ENCODE assay signal across 14 cellular contexts in genomic region chr1:156108057-156108456, GRCh38. TPM values are rescaled to one million over a fixed set of nuclear protein-coding genes. Genes with fewer than 3 reads are reported as not detected.
DNase-seq lines count a peak whose midpoint lies in the region; ATAC-seq and TF ChIP-seq lines count a peak whose summit lies in the region.
"Had no signal": no experiment of that assay in that cellular context is flagged by ENCODE, and none has a peak within 500 bp of the region (broad histone marks: within the 10 kb centered on the region; RNA-seq: fewer than 3 reads in every experiment).

No MANE protein-coding gene starts in this region.

- H3K4ac ChIP-seq in trophoblast cell (ENCODE audit: low read depth, low read length): no peak overlapping the region

- peak overlapping the region; percentile 48 for H4K91ac ChIP-seq in trophoblast cell (ENCODE audit: low read depth, low read length)

- H2AFZ ChIP-seq in trophoblast cell (ENCODE audit: insufficient read depth, low read length, poor library complexity): no peak overlapping the region
- no peak overlapping the region for H2AFZ ChIP-seq in OCI-LY7 (ENCODE audit: low read length)

- H3K14ac ChIP-seq in trophoblast cell (ENCODE audit: low read length): no peak overlapping the region

- no peaks in the 10 kb centered on the region for H4K20me1 ChIP-seq in OCI-LY7 (ENCODE audit: insufficient read depth, low read length)

- no peak overlapping the region for H3K4me2 ChIP-seq in trophoblast cell (ENCODE audit: low read length)
- no peak overlapping the region for H3K4me2 ChIP-seq in OCI-LY7 (ENCODE audit: low read length)

- no peak overlapping the region for H3K27ac ChIP-seq in CD8-positive, alpha-beta T cell (ENCODE audit: low read depth, low read length)
- H3K27ac ChIP-seq in trophoblast cell (ENCODE audit: low read depth, low read length) (no peak overlapping the region), OCI-LY7 (ENCODE audit: low read depth, low read length, poor library complexity, severe bottlenecking) (no peak overlapping the region)

- CTCF ChIA-PET in CD8-positive, alpha-beta T cell (lab: Charles Lee): interaction anchor here (1.9 to 29.4 kb wide), 5 partner anchors 12 to 18 kb away, joined by 7 to 1057 read pairs (median 15); partner anchors contain the start of gene LMNA
- CTCF ChIA-PET in OCI-LY7 (lab: Charles Lee; ENCODE audit: unreplicated experiment): no interaction called here

- H2BK5ac ChIP-seq in trophoblast cell (ENCODE audit: low read depth, low read length, poor library complexity): no peak overlapping the region

- no peak overlapping the region for H2BK120ac ChIP-seq in trophoblast cell (ENCODE audit: insufficient read depth, low read length, poor library complexity)

- no peak overlapping the region for H3K23ac ChIP-seq in trophoblast cell (ENCODE audit: low read length)

- H3K4me3 ChIP-seq in CD8-positive, alpha-beta T cell (ENCODE audit: low read depth, low read length): no peak overlapping the region
- H3K4me3 ChIP-seq in trophoblast cell (ENCODE audit: low read depth, low read length) (no peak overlapping the region), OCI-LY7 (ENCODE audit: low read depth, low read length, poor library complexity, severe bottlenecking) (no peak overlapping the region)
- H3K4me3 ChIP-seq: testis had no signal

- H4K12ac ChIP-seq in trophoblast cell (ENCODE audit: low read depth, low read length): no peak overlapping the region

- BruUV-seq in OCI-LY7 (replicated peaks; lab: Mats Ljungman, UMichigan): no TSS peak

- no peak overlapping the region for H3K9ac ChIP-seq in trophoblast cell (ENCODE audit: low read length)

- peak overlapping the region; percentile 64 for H3K27ac Mint-ChIP-seq in CD8-positive, alpha-beta T cell
- peak overlapping the region; percentile 99 for H3K27ac Mint-ChIP-seq in activated T-helper 17 cell treated with anti-CD3 and anti-CD28 coated beads, Interleukin-2, amount 50 U/mL, for 72 hours
- H3K27ac Mint-ChIP-seq: activated naive CD4-positive, alpha-beta T cell treated with anti-CD3 and anti-CD28 coated beads for 36 hours had no signal

- H2AK5ac ChIP-seq in trophoblast cell (ENCODE audit: low read length): no peak overlapping the region

- peaks cover 37% of the 10 kb centered on the region for H3K79me1 ChIP-seq in trophoblast cell (ENCODE audit: low read length)

- WGBS in trophoblast cell (ENCODE audit: extremely low coverage, insufficient coverage, insufficient read length): no CpG with 5 or more reads among the region's 3 CpGs

- no peak overlapping the region for H3K4me3 Mint-ChIP-seq in CD8-positive, alpha-beta T cell
- peak overlapping the region; percentile 86 for H3K4me3 Mint-ChIP-seq in activated T-helper 17 cell treated with anti-CD3 and anti-CD28 coated beads, Interleukin-2, amount 50 U/mL, for 72 hours
- H3K4me3 Mint-ChIP-seq: activated naive CD4-positive, alpha-beta T cell treated with anti-CD3 and anti-CD28 coated beads for 36 hours had no signal

- no peaks in the 10 kb centered on the region for H3K36me3 Mint-ChIP-seq in CD8-positive, alpha-beta T cell
- H3K36me3 Mint-ChIP-seq in activated T-helper 17 cell treated with anti-CD3 and anti-CD28 coated beads, Interleukin-2, amount 50 U/mL, for 72 hours (ENCODE audit: low read depth): peaks cover 15% of the 10 kb centered on the region

- H3K27me3 Mint-ChIP-seq in CD8-positive, alpha-beta T cell (ENCODE audit: low read depth): no peaks in the 10 kb centered on the region
- no peaks in the 10 kb centered on the region for H3K27me3 Mint-ChIP-seq in activated T-helper 17 cell treated with anti-CD3 and anti-CD28 coated beads, Interleukin-2, amount 50 U/mL, for 72 hours

- no peak for TF ChIP-seq CTCF in CD8-positive, alpha-beta T cell (IDR thresholded peaks at IDR 0.05)
- no peak for TF ChIP-seq CTCF in OCI-LY7 (conservative IDR thresholded peaks at IDR 0.05; ENCODE audit: low read length)

- no peaks in the 10 kb centered on the region for H3K9me2 ChIP-seq in OCI-LY7 (ENCODE audit: insufficient read depth, low read length)

- DNase-seq in CD8-positive, alpha-beta T cell: no peak
- DNase-seq in trophoblast cell (no peak), OCI-LY7 (ENCODE audit: low spot score) (no peak), NCI-H748 treated with DMSO at 0.1 percent for 48 hours (lab: John Stamatoyannopoulos, UW) (no peak), cerebellum (ENCODE audit: low spot score) (no peak)
- DNase-seq: activated naive CD4-positive, alpha-beta T cell treated with anti-CD3 and anti-CD28 coated beads for 36 hours; NCI-H510A; posterior cingulate gyrus; stimulated activated CD4-positive, alpha-beta T cell treated with anti-CD3 and anti-CD28 coated beads, Interleukin-4, amount 100 ng/mL, for 24 hours; testis had no signal

- ATAC-seq in CD8-positive, alpha-beta T cell: no peak
- ATAC-seq in activated T-helper 17 cell treated with anti-CD3 and anti-CD28 coated beads, Interleukin-2, amount 50 U/mL, for 72 hours (replicated peaks): no peak
- ATAC-seq: SK-N-SH treated with all-trans-retinoic acid at 6 μM for 48 hours had no signal

- H4K8ac ChIP-seq in trophoblast cell (ENCODE audit: low read depth, low read length): no peak overlapping the region

- H3K36me3 ChIP-seq in CD8-positive, alpha-beta T cell (ENCODE audit: insufficient read depth, low read length): no peaks in the 10 kb centered on the region
- H3K36me3 ChIP-seq in trophoblast cell (ENCODE audit: control insufficient read depth in 1 of 2, insufficient read depth in 2 of 2, low read length in 2 of 2): peaks cover 0 to 2% of the 10 kb centered on the region in 2 experiments
- H3K36me3 ChIP-seq in OCI-LY7 (ENCODE audit: insufficient read depth, low read length): no peaks in the 10 kb centered on the region

- intact Hi-C loops in CD8-positive, alpha-beta T cell (cut with DNase I, micrococcal nuclease): no loop called here
- intact Hi-C loops in OCI-LY7 (cut with micrococcal nuclease; ENCODE audit: unreplicated experiment): no loop called here

- no peaks in the 10 kb centered on the region for H3K9me3 ChIP-seq in CD8-positive, alpha-beta T cell (ENCODE audit: low read length)
- no peaks in the 10 kb centered on the region for H3K9me3 ChIP-seq in trophoblast cell (ENCODE audit: insufficient read depth, low read depth, low read length)
- H3K9me3 ChIP-seq in OCI-LY7 (ENCODE audit: low read length): no peaks in the 10 kb centered on the region
- H3K9me3 ChIP-seq: testis had no signal

- H3K18ac ChIP-seq in trophoblast cell (ENCODE audit: low read length): no peak overlapping the region

- peaks cover 10% of the 10 kb centered on the region for H3K79me2 ChIP-seq in trophoblast cell (ENCODE audit: control insufficient read depth, insufficient read depth, low read length, poor library complexity)
- H3K79me2 ChIP-seq in OCI-LY7 (ENCODE audit: insufficient read depth, low read depth, low read length): no peaks in the 10 kb centered on the region

- peaks cover 33% of the 10 kb centered on the region for H3K4me1 Mint-ChIP-seq in CD8-positive, alpha-beta T cell (ENCODE audit: low read depth)
- H3K4me1 Mint-ChIP-seq in activated T-helper 17 cell treated with anti-CD3 and anti-CD28 coated beads, Interleukin-2, amount 50 U/mL, for 72 hours: peaks cover 25% of the 10 kb centered on the region

- H3K4me1 ChIP-seq in CD8-positive, alpha-beta T cell (ENCODE audit: insufficient read depth, low read length): peaks cover 28% of the 10 kb centered on the region
- H3K4me1 ChIP-seq in trophoblast cell (ENCODE audit: control insufficient read depth in 1 of 2, insufficient read depth in 2 of 2, low read length in 2 of 2): peaks cover 35 to 46% of the 10 kb centered on the region in 2 experiments
- peaks cover 11% of the 10 kb centered on the region for H3K4me1 ChIP-seq in OCI-LY7 (ENCODE audit: insufficient read depth, low read length, poor library complexity, severe bottlenecking)

- H3K27me3 ChIP-seq in CD8-positive, alpha-beta T cell (ENCODE audit: insufficient read depth, low read length): no peaks in the 10 kb centered on the region
- no peaks in the 10 kb centered on the region for H3K27me3 ChIP-seq in trophoblast cell (ENCODE audit: insufficient read depth, low read length)
- H3K27me3 ChIP-seq: testis had no signal

- POLR2A ChIA-PET in CD8-positive, alpha-beta T cell (lab: Charles Lee): no interaction called here
- POLR2A ChIA-PET in OCI-LY7 (lab: Charles Lee): interaction anchor here (0.6 kb wide), 1 partner anchor 34 kb away, joined by 4 read pairs; no protein-coding TSS in a partner anchor

- no peak overlapping the region for H2BK12ac ChIP-seq in trophoblast cell (ENCODE audit: low read length)

- H3K9me3 Mint-ChIP-seq in CD8-positive, alpha-beta T cell: no peaks in the 10 kb centered on the region
- H3K9me3 Mint-ChIP-seq in activated T-helper 17 cell treated with anti-CD3 and anti-CD28 coated beads, Interleukin-2, amount 50 U/mL, for 72 hours: no peaks in the 10 kb centered on the region
- H3K9me3 Mint-ChIP-seq: activated naive CD4-positive, alpha-beta T cell treated with anti-CD3 and anti-CD28 coated beads for 36 hours had no signal

RNA-seq across cellular contexts. Expression of gene LMNA, which starts 6.5 kb away (rescaled TPM):
- total RNA-seq in CD8-positive, alpha-beta T cell: 100 to 1,000 TPM; 281 to 298 TPM
- 100 to 1,000 TPM; 150 to 338 TPM for total RNA-seq in activated T-helper 17 cell treated with anti-CD3 and anti-CD28 coated beads, Interleukin-2, amount 50 U/mL, for 72 hours
- polyA plus RNA-seq in trophoblast cell (2013): 414 and 457 TPM in 2 replicates
- 12.9 and 14.3 TPM in 2 replicates for total RNA-seq in OCI-LY7 (2014; rRNA removed; shearing (Covaris generic))
- total RNA-seq in OCI-LY7 (2022) (5.0 and 6.5 TPM in 2 replicates), cerebellum (26.9 TPM)

RNA-seq across cellular contexts. Expression of gene MEX3A, which starts 25.8 kb away (rescaled TPM):
- under 1 TPM; 0.14 to 0.22 TPM for total RNA-seq in CD8-positive, alpha-beta T cell
- total RNA-seq in activated T-helper 17 cell treated with anti-CD3 and anti-CD28 coated beads, Interleukin-2, amount 50 U/mL, for 72 hours: under 1 TPM; 0.15 to 0.21 TPM
- 38.9 and 40.4 TPM in 2 replicates for polyA plus RNA-seq in trophoblast cell (2013)
- 4.5 and 5.3 TPM in 2 replicates for total RNA-seq in OCI-LY7 (2014; rRNA removed; shearing (Covaris generic))
- 5.3 and 5.5 TPM in 2 replicates for total RNA-seq in OCI-LY7 (2022)
- total RNA-seq in cerebellum: 49.8 TPM

RNA-seq across cellular contexts. Expression of gene SEMA4A, which starts 45.3 kb away (rescaled TPM):
- 1 to 10 TPM; 2.9 to 4.0 TPM for total RNA-seq in CD8-positive, alpha-beta T cell
- 10 to 100 TPM in 1 of 2 donors, 1 to 10 TPM in 1; 1.8 to 17.6 TPM for total RNA-seq in activated T-helper 17 cell treated with anti-CD3 and anti-CD28 coated beads, Interleukin-2, amount 50 U/mL, for 72 hours
- 0.47 and 0.83 TPM in 2 replicates for polyA plus RNA-seq in trophoblast cell (2013)
- 77.8 and 81.2 TPM in 2 replicates for total RNA-seq in OCI-LY7 (2014; rRNA removed; shearing (Covaris generic))
- total RNA-seq in OCI-LY7 (2022): 196 and 205 TPM in 2 replicates
- 12.3 TPM for total RNA-seq in cerebellum

RNA-seq across cellular contexts. Expression of gene RAB25, which starts 47.1 kb away (rescaled TPM):
- under 1 TPM; 0.38 to 0.86 TPM for total RNA-seq in CD8-positive, alpha-beta T cell
- total RNA-seq in activated T-helper 17 cell treated with anti-CD3 and anti-CD28 coated beads, Interleukin-2, amount 50 U/mL, for 72 hours: 1 to 10 TPM in 1 of 2 donors, under 1 TPM in 1; 0.43 to 1.2 TPM
- 92.3 and 94.0 TPM in 2 replicates for polyA plus RNA-seq in trophoblast cell (2013)
- not detected in 2 replicates for total RNA-seq in OCI-LY7 (2014; rRNA removed; shearing (Covaris generic))
- total RNA-seq in OCI-LY7 (2022) (0.48 TPM in 1 of 2 replicates, not detected in the other), cerebellum (not detected)
- total RNA-seq: dermis microvascular lymphatic vessel endothelial cell, frontal cortex had no signal

RNA-seq across cellular contexts. Expression of gene LAMTOR2, which starts 53.5 kb away (rescaled TPM):
- 1 to 10 TPM; 6.7 to 8.3 TPM for total RNA-seq in CD8-positive, alpha-beta T cell
- 10 to 100 TPM; 39.9 to 55.6 TPM for total RNA-seq in activated T-helper 17 cell treated with anti-CD3 and anti-CD28 coated beads, Interleukin-2, amount 50 U/mL, for 72 hours
- 71.8 and 76.8 TPM in 2 replicates for polyA plus RNA-seq in trophoblast cell (2013)
- 71.3 and 103 TPM in 2 replicates for total RNA-seq in OCI-LY7 (2014; rRNA removed; shearing (Covaris generic))
- total RNA-seq in OCI-LY7 (2022) (52.1 and 55.2 TPM in 2 replicates), cerebellum (19.6 TPM)

Comparison
In these comparisons a context has a peak if more than half of its experiments do, and no peak if none do; other contexts are left out.
1. RNA of gene MEX3A, which starts 25.8 kb away (total RNA-seq): 49.8 TPM in cerebellum (single experiment) and 4.5 to 5.5 TPM in OCI-LY7; 0.14 to 0.22 TPM in CD8-positive, alpha-beta T cell and 0.15 to 0.21 TPM in activated T-helper 17 cell treated with anti-CD3 and anti-CD28 coated beads, Interleukin-2, amount 50 U/mL, for 72 hours; every median in the first group is over 4 times any median in the second.